In the genomic region with DNA sequence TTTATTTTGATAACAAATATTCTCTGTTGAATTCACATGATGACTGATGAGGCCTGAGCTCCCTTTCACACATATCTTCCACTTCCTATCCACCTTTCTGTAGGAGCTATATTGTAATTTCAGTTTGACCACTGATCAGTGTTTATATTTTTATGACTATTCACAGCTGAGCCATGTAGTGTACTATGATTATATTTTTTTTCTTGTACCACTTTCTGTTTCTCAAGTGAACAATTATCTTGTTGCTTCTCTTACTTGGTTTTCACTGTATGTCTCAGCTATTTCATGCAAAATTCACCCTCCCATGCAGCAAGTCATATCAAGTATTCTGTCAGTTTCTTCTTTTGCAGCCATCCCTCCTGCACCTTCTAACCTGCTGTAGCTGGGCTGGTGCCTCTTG, we compare ENCODE assay signal across 18 cellular contexts. TPM values are rescaled to one million over a fixed set of nuclear protein-coding genes. Genes with fewer than 3 reads are reported as not detected.
A peak's percentile ranks its signal among the peaks of the same experiment; 100 is the strongest.
DNase-seq lines count a peak whose midpoint lies in the region; ATAC-seq and TF ChIP-seq lines count a peak whose summit lies in the region.
"Had no signal": no experiment of that assay in that cellular context is flagged by ENCODE, and none has a peak within 500 bp of the region (broad histone marks: within the 10 kb centered on the region; RNA-seq: fewer than 3 reads in every experiment).

No MANE protein-coding gene starts in this region.

- peaks cover 0 to 6% of the 10 kb centered on the region in 2 donors for H3K9me3 Mint-ChIP-seq in activated naive CD4-positive, alpha-beta T cell treated with anti-CD3 and anti-CD28 coated beads, Interleukin-2, amount 50 U/mL, for 72 hours
- peaks cover 7% of the 10 kb centered on the region for H3K9me3 Mint-ChIP-seq in activated B cell treated with CpG ODN at 0.5 μM for 24 hours
- H3K9me3 Mint-ChIP-seq in stimulated activated memory B cell treated with anti-CD40 and anti-IgM and Interleukin-4, amounts not matched to agents 10 μg/mL and 1 μg/mL and 100 μg/mL, for 72 hours: peaks cover 5% of the 10 kb centered on the region

- H3K27ac ChIP-seq in uterus (no peak overlapping the region), sigmoid colon (no peak overlapping the region)

- H3K4me3 Mint-ChIP-seq in activated B cell treated with CpG ODN at 0.5 μM for 24 hours: no peak overlapping the region
- no peak overlapping the region for H3K4me3 Mint-ChIP-seq in stimulated activated memory B cell treated with anti-CD40 and anti-IgM and Interleukin-4, amounts not matched to agents 10 μg/mL and 1 μg/mL and 100 μg/mL, for 72 hours
- H3K4me3 Mint-ChIP-seq: CD4-positive, alpha-beta T cell had no signal

- H3K4me1 Mint-ChIP-seq in activated B cell treated with CpG ODN at 0.5 μM for 24 hours: peaks cover 95% of the 10 kb centered on the region
- peaks cover 86% of the 10 kb centered on the region for H3K4me1 Mint-ChIP-seq in stimulated activated memory B cell treated with anti-CD40 and anti-IgM and Interleukin-4, amounts not matched to agents 10 μg/mL and 1 μg/mL and 100 μg/mL, for 72 hours

- TF ChIP-seq EP300 in sigmoid colon (IDR thresholded peaks at IDR 0.05): no peak

- no peak for TF ChIP-seq CTCF in activated B cell treated with CpG ODN at 0.5 μM for 24 hours (IDR thresholded peaks at IDR 0.05)
- TF ChIP-seq CTCF in uterus (IDR thresholded peaks at IDR 0.05): no peak
- no peak for TF ChIP-seq CTCF in sigmoid colon (IDR thresholded peaks at IDR 0.05)

- no peak for DNase-seq in activated naive CD4-positive, alpha-beta T cell treated with anti-CD3 and anti-CD28 coated beads, Interleukin-2, amount 50 U/mL, for 72 hours (ENCODE audit: low spot score in 2 of 2)
- no peak for DNase-seq in activated naive CD4-positive, alpha-beta T cell (lab: John Stamatoyannopoulos, UW)
- DNase-seq in activated B cell treated with CpG ODN at 0.5 μM for 24 hours (no peak), uterus (no peak), NCI-H2107 treated with DMSO at 0.1 percent for 48 hours (lab: John Stamatoyannopoulos, UW; ENCODE audit: unreplicated experiment) (no peak), sigmoid colon (no peak)
- DNase-seq: AML-193; Calu3; CD4-positive, alpha-beta T cell; DMS79; NCI-H1436; NCI-H2081; NCI-H226; NCI-H526 treated with DMSO at 0.1 percent for 48 hours; NK-92 treated with Interleukin-12 subunit alpha and Interleukin-12 subunit beta, amount 100 ng/mL, for 24 hours; PC-3 had no signal

- TF ChIP-seq POLR2A in uterus (IDR thresholded peaks at IDR 0.05) (no peak), sigmoid colon (IDR thresholded peaks at IDR 0.05) (no peak)

- ATAC-seq in activated naive CD4-positive, alpha-beta T cell treated with anti-CD3 and anti-CD28 coated beads, Interleukin-2, amount 50 U/mL, for 72 hours: peak; percentile 20 to 77
- peak; percentile 50 for ATAC-seq in GM21529 (IDR thresholded peaks at IDR 0.05; ENCODE audit: unreplicated experiment)
- ATAC-seq in activated B cell treated with CpG ODN at 0.5 μM for 24 hours (ENCODE audit: low read depth): no peak
- ATAC-seq in stimulated activated memory B cell treated with anti-CD40 and anti-IgM and Interleukin-4, amounts not matched to agents 10 μg/mL and 1 μg/mL and 100 μg/mL, for 72 hours: no peak
- ATAC-seq: PC-3 had no signal

- no peak overlapping the region for H3K27ac Mint-ChIP-seq in activated naive CD4-positive, alpha-beta T cell treated with anti-CD3 and anti-CD28 coated beads, Interleukin-2, amount 50 U/mL, for 72 hours
- H3K27ac Mint-ChIP-seq in activated B cell treated with CpG ODN at 0.5 μM for 24 hours: peak overlapping the region; percentile 88
- H3K27ac Mint-ChIP-seq in stimulated activated memory B cell treated with anti-CD40 and anti-IgM and Interleukin-4, amounts not matched to agents 10 μg/mL and 1 μg/mL and 100 μg/mL, for 72 hours: peak overlapping the region; percentile 89
- H3K27ac Mint-ChIP-seq: CD4-positive, alpha-beta T cell had no signal

- peaks cover 0 to 9% of the 10 kb centered on the region in 2 donors for H3K4me1 ChIP-seq in uterus
- H3K4me1 ChIP-seq in sigmoid colon: peaks cover 0 to 49% (median 43%) of the 10 kb centered on the region in 4 donors

- CTCF ChIA-PET in activated B cell treated with CpG ODN at 0.5 μM for 24 hours (lab: Charles Lee): interaction anchor here (0.9 to 3.6 kb wide), 3 partner anchors 11 to 97 kb away, joined by 3 to 17 read pairs (median 3); no protein-coding TSS in a partner anchor

- H3K36me3 Mint-ChIP-seq in activated naive CD4-positive, alpha-beta T cell treated with anti-CD3 and anti-CD28 coated beads, Interleukin-2, amount 50 U/mL, for 72 hours: peaks cover 6 to 18% of the 10 kb centered on the region in 2 donors
- peaks cover 76% of the 10 kb centered on the region for H3K36me3 Mint-ChIP-seq in activated B cell treated with CpG ODN at 0.5 μM for 24 hours (ENCODE audit: low read depth)
- peaks cover 57% of the 10 kb centered on the region for H3K36me3 Mint-ChIP-seq in stimulated activated memory B cell treated with anti-CD40 and anti-IgM and Interleukin-4, amounts not matched to agents 10 μg/mL and 1 μg/mL and 100 μg/mL, for 72 hours

- intact Hi-C loops in activated B cell treated with CpG ODN at 0.5 μM for 24 hours (cut with micrococcal nuclease) (no loop called here), uterus (cut with DNase I; ENCODE audit: low total_unique reads) (no loop called here), sigmoid colon (cut with DNase I) (no loop called here)

- POLR2A ChIA-PET in activated B cell treated with CpG ODN at 0.5 μM for 24 hours (lab: Charles Lee): interaction anchor here (0.8 to 2.9 kb wide), 4 partner anchors 9 to 13 kb away, joined by 3 to 8 read pairs (median 4); no protein-coding TSS in a partner anchor

- H3K27me3 Mint-ChIP-seq in activated B cell treated with CpG ODN at 0.5 μM for 24 hours: no peaks in the 10 kb centered on the region
- no peaks in the 10 kb centered on the region for H3K27me3 Mint-ChIP-seq in stimulated activated memory B cell treated with anti-CD40 and anti-IgM and Interleukin-4, amounts not matched to agents 10 μg/mL and 1 μg/mL and 100 μg/mL, for 72 hours
- H3K27me3 Mint-ChIP-seq: CD4-positive, alpha-beta T cell had no signal

- H3K4me3 ChIP-seq in uterus (no peak overlapping the region), sigmoid colon (no peak overlapping the region)

- H3K9me3 ChIP-seq in uterus (peaks cover 0 to 5% of the 10 kb centered on the region in 2 donors), sigmoid colon (no peaks in the 10 kb centered on the region)

- H3K36me3 ChIP-seq in uterus (no peaks in the 10 kb centered on the region), sigmoid colon (no peaks in the 10 kb centered on the region)

- H3K27me3 ChIP-seq in uterus: no peaks in the 10 kb centered on the region
- H3K27me3 ChIP-seq in sigmoid colon: no peaks in the 10 kb centered on the region

RNA-seq across cellular contexts. Expression of a gene that starts 15.4 kb away (rescaled TPM):
- 1 to 10 TPM; 2.8 to 6.4 TPM for total RNA-seq in activated naive CD4-positive, alpha-beta T cell treated with anti-CD3 and anti-CD28 coated beads, Interleukin-2, amount 50 U/mL, for 72 hours
- total RNA-seq in activated B cell treated with CpG ODN at 0.5 μM for 24 hours: 7.3 and 8.1 TPM in 2 replicates
- total RNA-seq in uterus: 1 to 10 TPM in 2 of 4 donors, not detected in 2; 4.6 to 5.3 TPM
- 1 to 10 TPM; 1.9 to 7.1 (median 3.6) TPM for total RNA-seq in sigmoid colon
- polyA plus RNA-seq in sigmoid colon: 1 to 10 TPM; 1.8 to 4.3 (median 2.1) TPM

RNA-seq across cellular contexts. Expression of a gene that starts 15.5 kb away (rescaled TPM):
- 1 to 10 TPM; 4.2 to 6.6 TPM for total RNA-seq in activated naive CD4-positive, alpha-beta T cell treated with anti-CD3 and anti-CD28 coated beads, Interleukin-2, amount 50 U/mL, for 72 hours
- total RNA-seq in activated B cell treated with CpG ODN at 0.5 μM for 24 hours (64.3 and 75.0 TPM in 2 replicates), uterus (100 to 1,000 TPM in 2 of 4 donors, 10 to 100 TPM in 2; 62.0 to 221 (median 100.0) TPM), sigmoid colon (100 to 1,000 TPM; 124 to 146 (median 136) TPM)
- polyA plus RNA-seq in sigmoid colon: 10 to 100 TPM; 17.1 to 37.2 (median 24.7) TPM

RNA-seq across cellular contexts. Expression of a gene that starts 59.1 kb away (rescaled TPM):
- total RNA-seq in activated naive CD4-positive, alpha-beta T cell treated with anti-CD3 and anti-CD28 coated beads, Interleukin-2, amount 50 U/mL, for 72 hours: 10 to 100 TPM; 23.0 to 33.6 TPM
- total RNA-seq in activated B cell treated with CpG ODN at 0.5 μM for 24 hours (19.4 and 19.7 TPM in 2 replicates), uterus (10 to 100 TPM in 3 of 4 donors, 1 to 10 TPM in 1; 3.3 to 38.0 (median 16.2) TPM), sigmoid colon (10 to 100 TPM in 2 of 4 donors, 1 to 10 TPM in 2; 5.4 to 13.2 (median 10.8) TPM)
- 10 to 100 TPM; 10.2 to 23.0 (median 18.3) TPM for polyA plus RNA-seq in sigmoid colon

RNA-seq across cellular contexts. Expression of a gene that starts 59.2 kb away (rescaled TPM):
- 10 to 100 TPM in 1 of 2 donors, 1 to 10 TPM in 1; 7.8 to 18.0 TPM for total RNA-seq in activated naive CD4-positive, alpha-beta T cell treated with anti-CD3 and anti-CD28 coated beads, Interleukin-2, amount 50 U/mL, for 72 hours
- 11.6 and 14.2 TPM in 2 replicates for total RNA-seq in activated B cell treated with CpG ODN at 0.5 μM for 24 hours
- total RNA-seq in uterus: 10 to 100 TPM in 3 of 4 donors, 1 to 10 TPM in 1; 6.9 to 26.9 (median 18.4) TPM
- total RNA-seq in sigmoid colon: 10 to 100 TPM; 15.1 to 30.1 (median 22.1) TPM
- polyA plus RNA-seq in sigmoid colon: 10 to 100 TPM in 2 of 3 donors, 1 to 10 TPM in 1; 6.9 to 22.4 (median 17.4) TPM

Comparison
In these comparisons a context has a peak if more than half of its experiments do, and no peak if none do; other contexts are left out.
1. ATAC-seq: peak in activated naive CD4-positive, alpha-beta T cell treated with anti-CD3 and anti-CD28 coated beads, Interleukin-2, amount 50 U/mL, for 72 hours (2 of 2) and GM21529 (single experiment); none in activated B cell treated with CpG ODN at 0.5 μM for 24 hours (single experiment) and stimulated activated memory B cell treated with anti-CD40 and anti-IgM and Interleukin-4, amounts not matched to agents 10 μg/mL and 1 μg/mL and 100 μg/mL, for 72 hours (single experiment).
2. H3K27ac Mint-ChIP-seq: peak in activated B cell treated with CpG ODN at 0.5 μM for 24 hours (single experiment) and stimulated activated memory B cell treated with anti-CD40 and anti-IgM and Interleukin-4, amounts not matched to agents 10 μg/mL and 1 μg/mL and 100 μg/mL, for 72 hours (single experiment); none in activated naive CD4-positive, alpha-beta T cell treated with anti-CD3 and anti-CD28 coated beads, Interleukin-2, amount 50 U/mL, for 72 hours (0 of 2).